Comparison of ENCODE assay signal across 2 cellular contexts in the genomic region with DNA sequence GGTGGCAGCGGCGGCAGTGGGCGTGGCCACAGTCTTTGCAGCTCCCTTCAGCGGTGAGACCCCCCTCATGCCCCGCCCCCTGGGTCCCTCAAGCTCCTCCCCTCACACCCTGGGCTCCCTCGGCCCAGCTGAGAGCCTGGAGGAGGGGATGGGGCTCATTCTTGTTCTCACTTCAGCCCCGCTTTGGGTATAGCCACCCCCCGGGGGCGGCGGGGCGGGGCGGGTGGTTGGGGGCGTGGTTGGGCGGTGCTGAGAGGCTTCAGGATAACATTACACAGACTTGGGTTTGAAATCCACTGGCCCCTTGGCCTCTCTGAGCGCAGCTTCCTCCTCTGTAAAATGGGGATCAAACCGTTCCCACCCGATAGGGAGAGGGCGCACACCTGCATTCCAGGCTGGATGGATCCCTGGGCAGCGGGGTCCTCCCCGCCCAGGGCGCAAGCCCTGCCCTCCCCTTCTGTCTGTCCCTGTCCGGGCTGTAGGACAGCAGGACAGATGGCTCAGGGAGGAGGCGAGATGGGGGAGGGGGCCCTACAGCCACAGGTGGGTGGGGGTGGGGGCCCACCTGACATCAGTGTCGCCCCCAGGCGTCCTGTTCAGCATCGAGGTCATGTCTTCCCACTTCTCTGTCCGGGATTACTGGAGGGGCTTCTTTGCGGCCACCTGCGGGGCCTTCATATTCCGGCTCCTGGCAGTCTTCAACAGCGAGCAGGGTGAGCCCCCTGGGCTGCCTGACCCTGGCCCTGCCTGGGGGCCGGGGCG.
TF ChIP-seq lines count a peak whose summit lies in the region.

No MANE protein-coding gene starts in this region.

TF ChIP-seq in HCT116, 20 proteins besides CTCF, POLR2A, EP300 and RAD21 (continued from another document):
- no peak for TF ChIP-seq CEBPB (IDR thresholded peaks at IDR 0.05; ENCODE audit: low read depth)

TF ChIP-seq in WTC11, 78 proteins besides CTCF, POLR2A, EP300 and RAD21:
- TF ChIP-seq, protein P1, sequence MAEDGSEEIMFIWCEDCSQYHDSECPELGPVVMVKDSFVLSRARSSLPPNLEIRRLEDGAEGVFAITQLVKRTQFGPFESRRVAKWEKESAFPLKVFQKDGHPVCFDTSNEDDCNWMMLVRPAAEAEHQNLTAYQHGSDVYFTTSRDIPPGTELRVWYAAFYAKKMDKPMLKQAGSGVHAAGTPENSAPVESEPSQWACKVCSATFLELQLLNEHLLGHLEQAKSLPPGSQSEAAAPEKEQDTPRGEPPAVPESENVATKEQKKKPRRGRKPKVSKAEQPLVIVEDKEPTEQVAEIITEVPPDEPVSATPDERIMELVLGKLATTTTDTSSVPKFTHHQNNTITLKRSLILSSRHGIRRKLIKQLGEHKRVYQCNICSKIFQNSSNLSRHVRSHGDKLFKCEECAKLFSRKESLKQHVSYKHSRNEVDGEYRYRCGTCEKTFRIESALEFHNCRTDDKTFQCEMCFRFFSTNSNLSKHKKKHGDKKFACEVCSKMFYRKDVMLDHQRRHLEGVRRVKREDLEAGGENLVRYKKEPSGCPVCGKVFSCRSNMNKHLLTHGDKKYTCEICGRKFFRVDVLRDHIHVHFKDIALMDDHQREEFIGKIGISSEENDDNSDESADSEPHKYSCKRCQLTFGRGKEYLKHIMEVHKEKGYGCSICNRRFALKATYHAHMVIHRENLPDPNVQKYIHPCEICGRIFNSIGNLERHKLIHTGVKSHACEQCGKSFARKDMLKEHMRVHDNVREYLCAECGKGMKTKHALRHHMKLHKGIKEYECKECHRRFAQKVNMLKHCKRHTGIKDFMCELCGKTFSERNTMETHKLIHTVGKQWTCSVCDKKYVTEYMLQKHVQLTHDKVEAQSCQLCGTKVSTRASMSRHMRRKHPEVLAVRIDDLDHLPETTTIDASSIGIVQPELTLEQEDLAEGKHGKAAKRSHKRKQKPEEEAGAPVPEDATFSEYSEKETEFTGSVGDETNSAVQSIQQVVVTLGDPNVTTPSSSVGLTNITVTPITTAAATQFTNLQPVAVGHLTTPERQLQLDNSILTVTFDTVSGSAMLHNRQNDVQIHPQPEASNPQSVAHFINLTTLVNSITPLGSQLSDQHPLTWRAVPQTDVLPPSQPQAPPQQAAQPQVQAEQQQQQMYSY (CRISPR knock-in tag; IDR thresholded peaks at IDR 0.05): no peak
- TF ChIP-seq SP1 (CRISPR knock-in tag; conservative IDR thresholded peaks at IDR 0.05): peak; percentile 52
